17 cellular contexts compared by ENCODE assay signal in the genomic region with DNA sequence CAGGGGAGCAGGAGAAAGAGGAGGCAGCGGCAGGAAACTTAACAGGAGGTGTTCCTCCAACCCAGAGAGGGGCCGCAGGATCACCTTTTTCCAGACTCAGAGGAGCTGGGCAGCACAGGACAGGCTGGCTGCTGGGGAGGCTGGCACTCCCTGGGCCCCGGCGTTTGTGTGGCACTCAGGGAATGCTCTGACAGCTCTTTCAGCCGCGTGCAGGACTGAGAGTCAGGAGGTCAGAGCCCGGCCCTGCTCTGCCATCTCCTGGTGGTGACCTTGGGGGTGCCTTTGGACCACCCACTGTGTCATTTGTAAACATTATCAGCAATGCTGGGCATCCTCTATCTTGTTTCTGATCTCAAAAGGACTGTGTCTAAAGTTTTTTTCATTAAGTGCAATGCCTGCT.
"Had no signal": no experiment of that assay in that cellular context is flagged by ENCODE, and none has a peak within 500 bp of the region (broad histone marks: within the 10 kb centered on the region; RNA-seq: fewer than 3 reads in every experiment).

No MANE protein-coding gene starts in this region.

- H3K4me3 Mint-ChIP-seq: activated naive CD8-positive, alpha-beta T cell treated with anti-CD3 and anti-CD28 coated beads, Interleukin-2, amount 10 ng/mL, durations not matched to agents 7 days and 5 days; activated T-helper 1 cell treated with anti-CD3 and anti-CD28 coated beads, Interleukin-12 subunit alpha, Interleukin-12 subunit beta, Interleukin-2, Interleukin-4 antibody, amounts not matched to agents 30 ng/mL and 10 ng/mL and 1 ng/mL, durations not matched to agents 14 hours and 24 hours and 36 hours; brain; central memory CD8-positive, alpha-beta T cell; T-cell had no signal

- H3K36me3 ChIP-seq: esophagus squamous epithelium, transverse colon had no signal

- H3K27ac Mint-ChIP-seq: activated naive CD8-positive, alpha-beta T cell treated with anti-CD3 and anti-CD28 coated beads, Interleukin-2, amount 10 ng/mL, durations not matched to agents 7 days and 5 days; activated T-helper 1 cell treated with anti-CD3 and anti-CD28 coated beads, Interleukin-12 subunit alpha, Interleukin-12 subunit beta, Interleukin-2, Interleukin-4 antibody, amounts not matched to agents 30 ng/mL and 10 ng/mL and 1 ng/mL, durations not matched to agents 14 hours and 24 hours and 36 hours; brain; T-cell had no signal

- H3K27ac ChIP-seq: coronary artery, esophagus squamous epithelium, parathyroid adenoma, skin epidermis, transverse colon had no signal

- H3K9ac ChIP-seq: parathyroid adenoma had no signal

- DNase-seq: activated CD4-positive, CD25-positive, alpha-beta regulatory T cell treated with anti-CD3 and anti-CD28 coated beads, Interleukin-2, amount 50 U/mL, for 72 hours; activated naive CD8-positive, alpha-beta T cell treated with anti-CD3 and anti-CD28 coated beads, Interleukin-2, amount 10 ng/mL, durations not matched to agents 7 days and 5 days; effector CD4-positive, alpha-beta T cell; esophagus squamous epithelium; hypothalamus; retina; stimulated activated CD4-positive, alpha-beta T cell treated with anti-CD3 and anti-CD28 coated beads, Interleukin-4, amount 100 ng/mL, for 24 hours; stimulated activated naive CD4-positive, alpha-beta T cell; T-cell; T-helper 9 cell; transverse colon had no signal

- H3K27me3 ChIP-seq: transverse colon had no signal

- H3K4me3 ChIP-seq: coronary artery, esophagus squamous epithelium, skin epidermis, transverse colon had no signal

- H2AFZ ChIP-seq: parathyroid adenoma had no signal

- H3K4me1 Mint-ChIP-seq: activated naive CD8-positive, alpha-beta T cell treated with anti-CD3 and anti-CD28 coated beads, Interleukin-2, amount 10 ng/mL, durations not matched to agents 7 days and 5 days; central memory CD8-positive, alpha-beta T cell; T-cell had no signal

- ATAC-seq: T-cell had no signal

- H3K4me1 ChIP-seq: esophagus squamous epithelium, transverse colon had no signal
